1 cellular context compared by ENCODE assay signal in the genomic region with DNA sequence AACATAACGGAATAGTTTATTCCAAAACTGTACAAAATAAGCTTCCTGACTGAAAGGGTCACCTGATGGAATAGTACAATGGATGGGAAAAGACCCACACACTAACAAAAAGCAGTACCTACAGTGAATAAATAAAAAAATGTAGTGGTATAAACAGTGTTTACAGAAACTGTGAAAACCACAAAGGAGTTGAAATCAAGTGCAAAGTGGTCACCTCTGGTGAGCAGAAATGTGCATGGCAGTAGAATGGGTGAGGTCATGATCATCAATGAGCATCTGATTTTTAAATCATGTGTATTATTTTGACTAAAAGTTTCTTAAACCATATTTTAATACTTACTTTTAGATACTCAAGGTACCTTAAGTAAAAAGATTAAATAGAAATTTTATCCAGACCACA.
A peak's percentile ranks its signal among the peaks of the same experiment; 100 is the strongest.
TF ChIP-seq lines count a peak whose summit lies in the region.

No MANE protein-coding gene starts in this region.

TF ChIP-seq in GM12878, 131 proteins besides CTCF, POLR2A, EP300 and RAD21:
- TF ChIP-seq RUNX3 (IDR thresholded peaks at IDR 0.05; ENCODE audit: low read length) (peak; percentile 35; the same call in 1 of the 2 replicates), MEF2A (IDR thresholded peaks at IDR 0.05; ENCODE audit: insufficient read depth, low read depth, low read length) (no peak)
TF ChIP-seq in GM12878: peak in this region for 1.
